In the genomic region with DNA sequence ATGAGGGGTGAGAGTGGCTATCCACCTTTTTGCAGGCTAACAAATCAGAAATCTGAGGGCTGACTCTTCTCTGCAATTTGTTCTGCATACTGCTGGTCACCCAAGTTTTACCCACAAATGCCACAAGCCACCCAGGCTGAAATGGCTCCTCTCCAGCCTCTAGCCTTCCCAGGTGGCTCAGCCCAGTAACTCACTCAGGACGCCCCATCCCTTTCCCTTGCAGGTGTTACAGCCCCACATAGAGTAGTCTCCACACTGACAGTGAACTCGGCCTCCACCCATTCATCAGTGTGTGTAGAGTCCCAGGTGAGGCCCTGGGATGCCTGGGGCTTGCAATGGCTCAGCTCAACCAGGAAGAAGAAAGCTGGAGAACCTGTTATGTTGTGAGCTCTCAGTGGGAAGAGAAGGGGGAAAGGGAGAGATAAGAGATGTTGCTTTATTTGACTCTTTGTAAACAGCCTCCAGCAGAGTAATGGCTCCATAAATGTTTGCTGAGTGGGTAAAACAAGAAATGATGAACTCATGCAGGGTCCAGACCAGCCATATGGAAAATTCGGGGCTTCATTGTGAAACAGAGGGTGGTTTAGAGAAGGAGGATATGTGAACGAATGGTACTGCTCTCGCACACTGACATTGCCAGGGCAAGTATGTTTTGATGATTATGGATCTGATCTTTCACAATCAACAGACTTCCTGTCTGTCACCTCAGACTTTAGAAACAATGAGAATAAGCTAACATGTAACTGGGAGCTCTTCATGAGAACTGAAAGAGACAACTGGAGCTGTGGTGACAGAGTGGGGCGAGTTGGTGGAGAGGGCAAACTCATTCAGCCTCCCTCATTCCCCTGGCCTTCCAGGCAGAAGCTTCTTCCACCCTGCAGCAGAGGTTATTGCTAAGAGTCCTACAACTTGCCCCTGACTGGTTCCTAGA, we compare ENCODE assay signal across 9 cellular contexts.
DNase-seq lines count a peak whose midpoint lies in the region; ATAC-seq and TF ChIP-seq lines count a peak whose summit lies in the region.
"Had no signal": no experiment of that assay in that cellular context is flagged by ENCODE, and none has a peak within 500 bp of the region (broad histone marks: within the 10 kb centered on the region; RNA-seq: fewer than 3 reads in every experiment).

No MANE protein-coding gene starts in this region.

- TF ChIP-seq CTCF in neural crest cell (conservative IDR thresholded peaks at IDR 0.05): no peak

- CTCF ChIA-PET in HEK293T (lab: Yijun Ruan, JAX): no interaction called here

- H3K4me1 Mint-ChIP-seq in neural crest cell: peaks cover 12% of the 10 kb centered on the region

- no peaks in the 10 kb centered on the region for H3K36me3 Mint-ChIP-seq in neural crest cell (ENCODE audit: low read depth)

- POLR2A ChIA-PET in HEK293T (lab: Yijun Ruan, JAX): no interaction called here

- peak; percentile 74 for ATAC-seq in GM19035 (IDR thresholded peaks at IDR 0.05; ENCODE audit: unreplicated experiment)
- peak; percentile 75 for ATAC-seq in HG02798 (IDR thresholded peaks at IDR 0.05; ENCODE audit: poor library complexity, unreplicated experiment)

- H3K27me3 Mint-ChIP-seq in neural crest cell (ENCODE audit: low read depth): no peaks in the 10 kb centered on the region

- no peak overlapping the region for H3K4me3 Mint-ChIP-seq in neural crest cell

- peak; percentile 88 for DNase-seq in NOMO-1 treated with DMSO at 0.1 percent for 48 hours (lab: John Stamatoyannopoulos, UW; ENCODE audit: unreplicated experiment)
- no peak for DNase-seq in neural crest cell (ENCODE audit: low read depth, low spot score)
- DNase-seq in HEK293T (ENCODE audit: extremely low spot score): no peak
- DNase-seq in HPDE6-E6E7 (ENCODE audit: extremely low spot score): no peak
- no peak for DNase-seq in stimulated activated naive CD4-positive, alpha-beta T cell treated with Interleukin-2 at 50 U/mL for 16 hours (lab: John Stamatoyannopoulos, UW)
- DNase-seq: IMR-90, mesenchymal stem cell had no signal

- H3K27ac Mint-ChIP-seq in neural crest cell (ENCODE audit: unreplicated experiment): peak overlapping the region; percentile 15

- no peaks in the 10 kb centered on the region for H3K9me3 Mint-ChIP-seq in neural crest cell

TF ChIP-seq in HEK293T, 16 proteins besides CTCF, POLR2A, EP300 and RAD21:
- TF ChIP-seq FOXA1 (IDR thresholded peaks at IDR 0.05) (no peak), ARNT (IDR thresholded peaks at IDR 0.05) (no peak), HDGF (IDR thresholded peaks at IDR 0.05; ENCODE audit: borderline replicate concordance) (no peak), NFRKB (IDR thresholded peaks at IDR 0.05) (no peak), LEF1 (IDR thresholded peaks at IDR 0.05; ENCODE audit: borderline replicate concordance) (no peak), FOXK2 (IDR thresholded peaks at IDR 0.05) (no peak), CTBP1 (IDR thresholded peaks at IDR 0.05; ENCODE audit: borderline replicate concordance) (no peak), TARDBP (IDR thresholded peaks at IDR 0.05) (no peak)
